In genomic region chr2:73203055-73203681, GRCh38 we compare ENCODE assay signal across 1 cellular context.
TF ChIP-seq lines count a peak whose summit lies in the region.

No MANE protein-coding gene starts in this region.

TF ChIP-seq in HepG2, 621 proteins besides CTCF, POLR2A, EP300 and RAD21:
- TF ChIP-seq ZZZ3 (CRISPR knock-in tag; IDR thresholded peaks at IDR 0.05; ENCODE audit: borderline replicate concordance), result no peak
- TF ChIP-seq KLF11 (CRISPR knock-in tag; IDR thresholded peaks at IDR 0.05), result no peak
- no peak for TF ChIP-seq FOXJ3 (CRISPR knock-in tag; IDR thresholded peaks at IDR 0.05; ENCODE audit: borderline replicate concordance)
- TF ChIP-seq SMYD3 (CRISPR knock-in tag; IDR thresholded peaks at IDR 0.05), result no peak
- TF ChIP-seq NFAT5 (CRISPR knock-in tag; IDR thresholded peaks at IDR 0.05), result no peak
- TF ChIP-seq GATAD2A (CRISPR knock-in tag; IDR thresholded peaks at IDR 0.05), result no peak
- TF ChIP-seq ZMAT3 (CRISPR knock-in tag; conservative IDR thresholded peaks at IDR 0.05), result no peak
- TF ChIP-seq THAP9 (CRISPR knock-in tag; IDR thresholded peaks at IDR 0.05; ENCODE audit: borderline replicate concordance), result no peak
- no peak for TF ChIP-seq ZFP1 (CRISPR knock-in tag; IDR thresholded peaks at IDR 0.05)
- no peak for TF ChIP-seq ZBTB21 (CRISPR knock-in tag; IDR thresholded peaks at IDR 0.05)
- TF ChIP-seq ZNF704 (CRISPR knock-in tag; IDR thresholded peaks at IDR 0.05; ENCODE audit: borderline replicate concordance), result no peak
- no peak for TF ChIP-seq ESRRA (CRISPR knock-in tag; IDR thresholded peaks at IDR 0.05; ENCODE audit: low read depth)
TF ChIP-seq in HepG2: peak in this region for 0.
